ENCODE assay signal across 1 cellular context in genomic region chr2:196336206-196336605, GRCh38.
A peak's percentile ranks its signal among the peaks of the same experiment; 100 is the strongest.
TF ChIP-seq lines count a peak whose summit lies in the region.

No MANE protein-coding gene starts in this region.

TF ChIP-seq in IMR-90, 13 proteins besides CTCF, POLR2A, EP300 and RAD21:
- no peak for TF ChIP-seq FOS (IDR thresholded peaks at IDR 0.05; ENCODE audit: low read depth, low read length)
- 0 out of 2 replicates have a peak, but pooled peaks have one; percentile 25 for TF ChIP-seq CEBPB (IDR thresholded peaks at IDR 0.05; ENCODE audit: low read depth, low read length)
- TF ChIP-seq MAZ (IDR thresholded peaks at IDR 0.05; ENCODE audit: borderline replicate concordance, low read depth, low read length), result no peak
- TF ChIP-seq BHLHE40 (IDR thresholded peaks at IDR 0.05; ENCODE audit: low read depth, low read length), result peak; percentile 40; the same call in 1 of the 2 replicates
- TF ChIP-seq NFE2L2 (IDR thresholded peaks at IDR 0.05; ENCODE audit: low read depth, low read length), result no peak
